ENCODE assay signal across 18 cellular contexts in genomic region chr20:33850159-33850558, GRCh38.
"Had no signal": no experiment of that assay in that cellular context is flagged by ENCODE, and none has a peak within 500 bp of the region (broad histone marks: within the 10 kb centered on the region; RNA-seq: fewer than 3 reads in every experiment).

No MANE protein-coding gene starts in this region.

- DNase-seq: colonic mucosa; dermis blood vessel endothelial cell; esophagus squamous epithelium; foreskin keratinocyte; immature natural killer cell; retina; right lobe of liver; stimulated activated CD4-positive, alpha-beta T cell treated with anti-CD3 and anti-CD28 coated beads, Interleukin-4, amount 100 ng/mL, for 1 hour; stimulated activated CD8-positive, alpha-beta memory T cell treated with anti-CD3 and anti-CD28 coated beads, Interleukin-4, amount 100 ng/mL, for 48 hours; testis; upper lobe of right lung had no signal

- H2AFZ ChIP-seq: parathyroid adenoma had no signal

- ATAC-seq: foreskin keratinocyte; psoas muscle; right lobe of liver; stimulated activated memory B cell treated with anti-CD40 and anti-IgM and Interleukin-4, amounts not matched to agents 10 μg/mL and 1 μg/mL and 100 μg/mL, for 72 hours; upper lobe of right lung had no signal

- H3K27me3 ChIP-seq: colonic mucosa, esophagus squamous epithelium, foreskin keratinocyte, right lobe of liver, testis, tibial nerve, upper lobe of right lung, vagina had no signal

- H3K9me3 ChIP-seq: colonic mucosa, esophagus squamous epithelium, psoas muscle, right lobe of liver, testis, tibial nerve, upper lobe of right lung, vagina had no signal

- H3K27ac Mint-ChIP-seq: nephron; stimulated activated memory B cell treated with anti-CD40 and anti-IgM and Interleukin-4, amounts not matched to agents 10 μg/mL and 1 μg/mL and 100 μg/mL, for 72 hours; stimulated activated naive CD8-positive, alpha-beta T cell treated with anti-CD3 and anti-CD28 coated beads, Interleukin-15, Interleukin-2, amounts not matched to agents 100 ng/mL and 50 ng/mL, for 24 hours had no signal

- H3K4me3 Mint-ChIP-seq: immature natural killer cell; nephron; stimulated activated memory B cell treated with anti-CD40 and anti-IgM and Interleukin-4, amounts not matched to agents 10 μg/mL and 1 μg/mL and 100 μg/mL, for 72 hours; stimulated activated naive CD8-positive, alpha-beta T cell treated with anti-CD3 and anti-CD28 coated beads, Interleukin-15, Interleukin-2, amounts not matched to agents 100 ng/mL and 50 ng/mL, for 24 hours had no signal

- H3K27me3 Mint-ChIP-seq: stimulated activated memory B cell treated with anti-CD40 and anti-IgM and Interleukin-4, amounts not matched to agents 10 μg/mL and 1 μg/mL and 100 μg/mL, for 72 hours; stimulated activated naive CD8-positive, alpha-beta T cell treated with anti-CD3 and anti-CD28 coated beads, Interleukin-15, Interleukin-2, amounts not matched to agents 100 ng/mL and 50 ng/mL, for 24 hours had no signal

- H3K4me1 ChIP-seq: foreskin keratinocyte, parathyroid adenoma, right lobe of liver had no signal

- H3K4me3 ChIP-seq: colonic mucosa, esophagus squamous epithelium, psoas muscle, right lobe of liver, testis, tibial nerve, upper lobe of right lung, vagina had no signal

- H3K9ac ChIP-seq: parathyroid adenoma had no signal

- H3K27ac ChIP-seq: colonic mucosa, esophagus squamous epithelium, foreskin keratinocyte, parathyroid adenoma, psoas muscle, right lobe of liver, testis, tibial nerve, upper lobe of right lung, vagina had no signal

- H3K9me3 Mint-ChIP-seq: immature natural killer cell; nephron; stimulated activated memory B cell treated with anti-CD40 and anti-IgM and Interleukin-4, amounts not matched to agents 10 μg/mL and 1 μg/mL and 100 μg/mL, for 72 hours; stimulated activated naive CD8-positive, alpha-beta T cell treated with anti-CD3 and anti-CD28 coated beads, Interleukin-15, Interleukin-2, amounts not matched to agents 100 ng/mL and 50 ng/mL, for 24 hours had no signal
